ENCODE assay signal across 1 cellular context in genomic region chr22:26570126-26570525, GRCh38.
A peak's percentile ranks its signal among the peaks of the same experiment; 100 is the strongest.
TF ChIP-seq lines count a peak whose summit lies in the region.

No MANE protein-coding gene starts in this region.

TF ChIP-seq in Ishikawa, 13 proteins besides CTCF, POLR2A, EP300 and RAD21 (continued from another document):
- TF ChIP-seq MAX (IDR thresholded peaks at IDR 0.05): no peak; the same call in 1 of the 2 replicates
- no peak for TF ChIP-seq TEAD4 (IDR thresholded peaks at IDR 0.05)
- TF ChIP-seq YY1 (IDR thresholded peaks at IDR 0.05; ENCODE audit: low read depth): no peak
- TF ChIP-seq CREB1 (IDR thresholded peaks at IDR 0.05; ENCODE audit: low read depth): no peak
- TF ChIP-seq TCF12 (IDR thresholded peaks at IDR 0.05; ENCODE audit: low read depth): 0 out of 2 replicates have a peak, but pooled peaks have one; percentile 27
- no peak for TF ChIP-seq ZBTB7A (IDR thresholded peaks at IDR 0.05; ENCODE audit: low read depth)
- no peak for TF ChIP-seq FOXM1 (IDR thresholded peaks at IDR 0.05; ENCODE audit: borderline replicate concordance, low read depth)
- no peak for TF ChIP-seq EGR1 (IDR thresholded peaks at IDR 0.05)
- TF ChIP-seq NFIC (IDR thresholded peaks at IDR 0.05): peak; percentile 45
- TF ChIP-seq USF1 (IDR thresholded peaks at IDR 0.05): no peak
TF ChIP-seq in Ishikawa: peak in this region for 2.
